ENCODE assay signal across 24 cellular contexts in genomic region chr2:149438260-149438960, GRCh38.
DNase-seq lines count a peak whose midpoint lies in the region; ATAC-seq and TF ChIP-seq lines count a peak whose summit lies in the region.
"Had no signal": no experiment of that assay in that cellular context is flagged by ENCODE, and none has a peak within 500 bp of the region (broad histone marks: within the 10 kb centered on the region; RNA-seq: fewer than 3 reads in every experiment).

No MANE protein-coding gene starts in this region.

- no peaks in the 10 kb centered on the region for H4K20me1 ChIP-seq in GM23248 (ENCODE audit: insufficient read depth)

- in situ Hi-C loops in GM23248 (cut with MboI) = no loop called here

- no peaks in the 10 kb centered on the region for H3K79me2 ChIP-seq in GM23248 (ENCODE audit: insufficient read depth)

- H3K4me1 ChIP-seq in GM23248 (ENCODE audit: insufficient read depth) = no peaks in the 10 kb centered on the region
- H3K4me1 ChIP-seq: adrenal gland, left ventricle myocardium inferior, suprapubic skin, uterus had no signal

- TF ChIP-seq CTCF in nephron progenitor cell (IDR thresholded peaks at IDR 0.05) = no peak

- DNase-seq in SIG-M5 treated with dmso at 0.1 percent for 504 hours (lab: John Stamatoyannopoulos, UW; ENCODE audit: unreplicated experiment) = peak; percentile 35
- DNase-seq in SIG-M5 (lab: John Stamatoyannopoulos, UW) = no peak
- DNase-seq in NOMO-1 (lab: John Stamatoyannopoulos, UW; ENCODE audit: unreplicated experiment in 2 of 2) = peak; percentile 7 to 49
- DNase-seq in nephron progenitor cell = no peak
- DNase-seq in GM23248 = no peak
- DNase-seq: activated effector memory CD4-positive, alpha-beta T cell treated with anti-CD3 and anti-CD28 coated beads, Interleukin-2, amount 50 U/mL, for 16 hours; adrenal gland; cortex of kidney; EL; head of caudate nucleus; left ventricle myocardium inferior; mucosa of descending colon; NCI-H1417; NCI-H2171; uterus had no signal

- WGBS in GM23248 (ENCODE audit: low coverage in 1 of 2, low lambda C conversion rate in 2 of 2, missing lambda C conversion rate in 2 of 2), 2 experiments = 79 to 82% methylated on average over 3 of the region's 3 CpGs

- H3K36me3 ChIP-seq in GM23248 (ENCODE audit: low read depth) = no peaks in the 10 kb centered on the region
- H3K36me3 ChIP-seq: adrenal gland, left ventricle myocardium inferior, neutrophil, suprapubic skin, uterus had no signal

- H3K9me3 Mint-ChIP-seq in nephron progenitor cell = no peaks in the 10 kb centered on the region
- H3K9me3 Mint-ChIP-seq: T-helper 2 cell treated with Interferon-gamma antibody and Interleukin-4, amounts not matched to agents 5 μg/mL and 100 μg/mL, for 36 hours had no signal

- no peaks in the 10 kb centered on the region for H3F3A ChIP-seq in GM23248 (ENCODE audit: insufficient read depth)

- H3K4me3 ChIP-seq in GM23248 = no peak overlapping the region
- H3K4me3 ChIP-seq: adrenal gland, left ventricle myocardium inferior, mucosa of descending colon, suprapubic skin, uterus had no signal

- H3K9ac ChIP-seq in GM23248 = no peak overlapping the region
- H3K9ac ChIP-seq: KMS-11 had no signal

- H3K27ac Mint-ChIP-seq in nephron progenitor cell = peak overlapping the region; percentile 6
- H3K27ac Mint-ChIP-seq: B cell; T-helper 2 cell treated with Interferon-gamma antibody and Interleukin-4, amounts not matched to agents 5 μg/mL and 100 μg/mL, for 36 hours had no signal

- H3K4me2 ChIP-seq in GM23248 (ENCODE audit: unreplicated experiment) = no peak overlapping the region
- H3K4me2 ChIP-seq: KMS-11 had no signal

- H3K27ac ChIP-seq in GM23248 = no peak overlapping the region
- H3K27ac ChIP-seq: adrenal gland, KMS-11, left ventricle myocardium inferior, neutrophil, suprapubic skin, uterus had no signal

- no peak overlapping the region for H3K4me3 Mint-ChIP-seq in nephron progenitor cell
- H3K4me3 Mint-ChIP-seq: B cell; T-helper 2 cell treated with Interferon-gamma antibody and Interleukin-4, amounts not matched to agents 5 μg/mL and 100 μg/mL, for 36 hours had no signal

- H3K9me3 ChIP-seq in GM23248 (ENCODE audit: low read depth) = no peaks in the 10 kb centered on the region
- H3K9me3 ChIP-seq: adrenal gland, left ventricle myocardium inferior, mucosa of descending colon, neutrophil, suprapubic skin, uterus had no signal

- no peak overlapping the region for H2AFZ ChIP-seq in GM23248

- ATAC-seq in HG02885 (IDR thresholded peaks at IDR 0.05; ENCODE audit: poor library complexity, unreplicated experiment) = peak; percentile 96
- no peak for ATAC-seq in HG03521 (IDR thresholded peaks at IDR 0.05; ENCODE audit: unreplicated experiment)
- ATAC-seq in GM21447 (IDR thresholded peaks at IDR 0.05; ENCODE audit: unreplicated experiment) = no peak
- ATAC-seq: activated CD4-positive, CD25-positive, alpha-beta regulatory T cell treated with anti-CD3 and anti-CD28 coated beads, Interleukin-2, amount 50 U/mL, for 24 hours; mucosa of descending colon had no signal

- H3K9me2 ChIP-seq in GM23248 (ENCODE audit: insufficient read depth) = no peaks in the 10 kb centered on the region

- H3K4me1 Mint-ChIP-seq in nephron progenitor cell = peaks cover 4% of the 10 kb centered on the region

- H3K36me3 Mint-ChIP-seq in nephron progenitor cell (ENCODE audit: low read depth) = peaks cover 21% of the 10 kb centered on the region

- H3K27me3 Mint-ChIP-seq in nephron progenitor cell (ENCODE audit: low read depth, poor library complexity) = no peaks in the 10 kb centered on the region
- H3K27me3 Mint-ChIP-seq: B cell had no signal

- H3K27me3 ChIP-seq in GM23248 (replicated peaks; ENCODE audit: insufficient read depth) = no peaks in the 10 kb centered on the region
- H3K27me3 ChIP-seq: adrenal gland, neutrophil, suprapubic skin, uterus had no signal

Comparison
In these comparisons a context has a peak if more than half of its experiments do, and no peak if none do; other contexts are left out.
1. DNase-seq: peak in SIG-M5 treated with dmso at 0.1 percent for 504 hours (single experiment) and NOMO-1 (2 of 2); none in SIG-M5 (single experiment), nephron progenitor cell (single experiment) and GM23248 (single experiment).